Comparison of ENCODE assay signal across 9 cellular contexts in genomic region chr15:68281008-68281407, GRCh38. TPM values are rescaled to one million over a fixed set of nuclear protein-coding genes. Genes with fewer than 3 reads are reported as not detected.
DNase-seq lines count a peak whose midpoint lies in the region; ATAC-seq and TF ChIP-seq lines count a peak whose summit lies in the region.
"Had no signal": no experiment of that assay in that cellular context is flagged by ENCODE, and none has a peak within 500 bp of the region (broad histone marks: within the 10 kb centered on the region; RNA-seq: fewer than 3 reads in every experiment).

No MANE protein-coding gene starts in this region.

- H3K27ac Mint-ChIP-seq in endodermal cell, result no peak overlapping the region

- H3K36me3 Mint-ChIP-seq in endodermal cell (ENCODE audit: low read depth), result peaks cover 21% of the 10 kb centered on the region

- H3K27ac ChIP-seq in endodermal cell (ENCODE audit: low read depth, low read length) (no peak overlapping the region), psoas muscle (peak overlapping the region; percentile 97)

- H3K9me3 ChIP-seq in endodermal cell (ENCODE audit: control insufficient read depth, low read length) (peaks cover 15% of the 10 kb centered on the region), psoas muscle (no peaks in the 10 kb centered on the region)

- DNase-seq in GM06990 (ENCODE audit: extremely low read depth, insufficient read length) (no peak), RPMI8226 (peak; percentile 45), endodermal cell (no peak), psoas muscle (no peak), putamen (ENCODE audit: low spot score) (no peak), NCI-H226 (no peak), CD1c-positive myeloid dendritic cell (ENCODE audit: extremely low spot score) (no peak)
- DNase-seq: NCI-H510A had no signal

- ATAC-seq in psoas muscle, result no peak
- ATAC-seq in HG03139 (IDR thresholded peaks at IDR 0.05; ENCODE audit: unreplicated experiment), result no peak

- TF ChIP-seq CTCF in GM06990 (IDR thresholded peaks at IDR 0.05; ENCODE audit: insufficient read depth, low read length, poor library complexity, severe bottlenecking) (no peak), endodermal cell (conservative IDR thresholded peaks at IDR 0.05) (no peak), psoas muscle (IDR thresholded peaks at IDR 0.05) (no peak)

- no peaks in the 10 kb centered on the region for H3K27me3 Mint-ChIP-seq in endodermal cell (ENCODE audit: insufficient read depth)

- H3K4me3 Mint-ChIP-seq in endodermal cell, result peak overlapping the region; percentile 40

- 13% methylated on average over 1 of the region's 1 CpG; no CpG with 5 or more reads in 1 of the 2 experiments for WGBS in endodermal cell (ENCODE audit: insufficient coverage in 1 of 2, insufficient read length in 1 of 2), 2 experiments
- 9 to 11% (median 10%) methylated on average over 1 of the region's 1 CpG for WGBS in psoas muscle, 3 donors

- intact Hi-C loops in psoas muscle (cut with DNase I), result no loop called here

- H3K4me3 ChIP-seq in GM06990 (replicated peaks; ENCODE audit: low read depth, low read length) (peak overlapping the region; percentile 29), endodermal cell (ENCODE audit: low read length) (peak overlapping the region; percentile 98), psoas muscle (peak overlapping the region; percentile 85)

- peaks cover 7% of the 10 kb centered on the region for H3K9me3 Mint-ChIP-seq in endodermal cell

- H3K36me3 ChIP-seq in GM06990 (ENCODE audit: control insufficient read depth, insufficient read depth, low read length) (peaks cover 2% of the 10 kb centered on the region), endodermal cell (ENCODE audit: control insufficient read depth, insufficient read depth, low read length) (peaks cover 24% of the 10 kb centered on the region), psoas muscle (ENCODE audit: insufficient read depth in 1 of 2, low read depth in 1 of 2) (peaks cover 9 to 29% of the 10 kb centered on the region in 2 donors)

- no peak overlapping the region for H3K9ac ChIP-seq in endodermal cell (ENCODE audit: extremely low read depth, low read length, poor library complexity, severe bottlenecking)

- H3K4me1 Mint-ChIP-seq in endodermal cell, result peaks cover 49% of the 10 kb centered on the region

- peaks cover 3% of the 10 kb centered on the region for H3K4me1 ChIP-seq in endodermal cell (ENCODE audit: control insufficient read depth, insufficient read depth, low read length)
- H3K4me1 ChIP-seq in psoas muscle, result peaks cover 63% of the 10 kb centered on the region

- H3K27me3 ChIP-seq in GM06990 (replicated peaks; ENCODE audit: control insufficient read depth, insufficient read depth, low read length) (no peaks in the 10 kb centered on the region), endodermal cell (ENCODE audit: control insufficient read depth, insufficient read depth, low read length, poor library complexity, severe bottlenecking) (no peaks in the 10 kb centered on the region), psoas muscle (ENCODE audit: insufficient read depth in 3 of 3, low read length in 2 of 3) (no peaks in the 10 kb centered on the region)

RNA-seq across cellular contexts. Expression of gene FEM1B, which starts 3.5 kb away (rescaled TPM):
- 10 to 100 TPM; 65.4 to 67.9 TPM for total RNA-seq in endodermal cell
- polyA plus RNA-seq in endodermal cell (2013, experiment 1 of 2), result 36.2 TPM
- 34.3 TPM for polyA plus RNA-seq in endodermal cell (2013, experiment 2 of 2)
- 100 to 1,000 TPM in 2 of 4 donors, 10 to 100 TPM in 2; 69.3 to 188 (median 111) TPM for total RNA-seq in psoas muscle
- 10 to 100 TPM; 23.5 to 68.0 (median 48.1) TPM for polyA plus RNA-seq in psoas muscle

RNA-seq across cellular contexts. Expression of gene CLN6, which starts 51.5 kb away (rescaled TPM):
- 10 to 100 TPM; 51.6 to 59.6 TPM for total RNA-seq in endodermal cell
- polyA plus RNA-seq in endodermal cell (2013, experiment 1 of 2), result 31.9 TPM
- 28.2 TPM for polyA plus RNA-seq in endodermal cell (2013, experiment 2 of 2)
- total RNA-seq in psoas muscle, result 10 to 100 TPM in 3 of 4 donors, 1 to 10 TPM in 1; 8.3 to 14.7 (median 13.2) TPM
- 10 to 100 TPM; 11.4 to 22.2 (median 13.1) TPM for polyA plus RNA-seq in psoas muscle

Comparison
In these comparisons a context has a peak if more than half of its experiments do, and no peak if none do; other contexts are left out.
1. H3K4me3 ChIP-seq: peak in every context shown above with its lines; median percentile 98 in endodermal cell; 85 in psoas muscle; 29 in GM06990.